ENCODE assay signal across 1 cellular context in the genomic region with DNA sequence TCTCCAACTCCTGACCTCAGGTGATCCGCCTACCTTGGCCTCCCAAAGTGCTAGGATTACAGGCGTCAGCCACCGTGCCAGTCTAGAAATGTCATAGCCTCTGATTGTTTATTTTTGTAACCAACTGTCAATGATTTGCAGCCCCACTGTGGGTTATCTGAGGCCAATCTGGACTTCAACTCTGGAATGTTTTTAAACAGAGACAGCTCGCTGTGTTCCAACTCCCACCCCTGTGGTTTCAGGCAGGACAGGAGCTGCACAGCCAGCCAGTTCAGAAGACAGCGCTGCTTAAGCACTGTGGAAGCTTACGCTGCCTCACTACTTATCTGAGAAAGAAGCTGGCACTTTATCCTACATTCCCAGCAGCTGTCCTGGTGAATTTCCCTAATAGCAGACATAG.
TF ChIP-seq lines count a peak whose summit lies in the region.

No MANE protein-coding gene starts in this region.

TF ChIP-seq in HepG2, 621 proteins besides CTCF, POLR2A, EP300 and RAD21 (continues in another document):
- TF ChIP-seq ZNF382 (CRISPR knock-in tag; IDR thresholded peaks at IDR 0.05; ENCODE audit: borderline replicate concordance) (no peak), ZNF44 (CRISPR knock-in tag; IDR thresholded peaks at IDR 0.05) (no peak), ZBTB38 (CRISPR knock-in tag; IDR thresholded peaks at IDR 0.05) (no peak), FIP1L1 (IDR thresholded peaks at IDR 0.05; ENCODE audit: borderline replicate concordance, insufficient read depth, low read depth, low read length) (no peak), ZNF367 (CRISPR knock-in tag; IDR thresholded peaks at IDR 0.05; ENCODE audit: borderline replicate concordance) (no peak), ATAD3A (CRISPR knock-in tag; IDR thresholded peaks at IDR 0.05) (no peak), MEIS2 (CRISPR knock-in tag; IDR thresholded peaks at IDR 0.05) (0 out of 2 replicates have a peak, but pooled peaks have one; percentile 11), STAT5B (CRISPR knock-in tag; IDR thresholded peaks at IDR 0.05) (no peak), MAF1 (CRISPR knock-in tag; IDR thresholded peaks at IDR 0.05; ENCODE audit: borderline replicate concordance) (no peak), STAG1 (CRISPR knock-in tag; IDR thresholded peaks at IDR 0.05) (0 out of 2 replicates have a peak, but pooled peaks have one; percentile 3), RXRB (CRISPR knock-in tag; IDR thresholded peaks at IDR 0.05; ENCODE audit: borderline replicate concordance) (peak; percentile 56; the same call in 1 of the 2 replicates), NR2F2 (IDR thresholded peaks at IDR 0.05; ENCODE audit: borderline replicate concordance, low read depth) (no peak), ZNF460 (CRISPR knock-in tag; IDR thresholded peaks at IDR 0.05; ENCODE audit: borderline replicate concordance) (peak; percentile 88), CENPT (CRISPR knock-in tag; IDR thresholded peaks at IDR 0.05; ENCODE audit: low read depth) (no peak), SRY (CRISPR knock-in tag; IDR thresholded peaks at IDR 0.05) (no peak), MED1 (CRISPR knock-in tag; IDR thresholded peaks at IDR 0.05) (no peak), PLRG1 (conservative IDR thresholded peaks at IDR 0.05) (no peak), ZNF101 (CRISPR knock-in tag; IDR thresholded peaks at IDR 0.05; ENCODE audit: borderline replicate concordance, low read depth) (no peak), PAF1 (CRISPR knock-in tag; IDR thresholded peaks at IDR 0.05) (no peak), KDM3A (CRISPR knock-in tag; IDR thresholded peaks at IDR 0.05; ENCODE audit: low read depth) (no peak), SMAD1 (CRISPR knock-in tag; IDR thresholded peaks at IDR 0.05; ENCODE audit: borderline replicate concordance, low read depth) (no peak), TOPORS (CRISPR knock-in tag; IDR thresholded peaks at IDR 0.05) (no peak), NR2F6 (IDR thresholded peaks at IDR 0.05) (no peak), NR2F6 (CRISPR knock-in tag; IDR thresholded peaks at IDR 0.05) (0 out of 2 replicates have a peak, but pooled peaks have one; percentile 12), ZNF768 (CRISPR knock-in tag; IDR thresholded peaks at IDR 0.05) (0 out of 2 replicates have a peak, but pooled peaks have one; percentile 55), REL (CRISPR knock-in tag; conservative IDR thresholded peaks at IDR 0.05) (no peak)
- TF ChIP-seq, protein P1, sequence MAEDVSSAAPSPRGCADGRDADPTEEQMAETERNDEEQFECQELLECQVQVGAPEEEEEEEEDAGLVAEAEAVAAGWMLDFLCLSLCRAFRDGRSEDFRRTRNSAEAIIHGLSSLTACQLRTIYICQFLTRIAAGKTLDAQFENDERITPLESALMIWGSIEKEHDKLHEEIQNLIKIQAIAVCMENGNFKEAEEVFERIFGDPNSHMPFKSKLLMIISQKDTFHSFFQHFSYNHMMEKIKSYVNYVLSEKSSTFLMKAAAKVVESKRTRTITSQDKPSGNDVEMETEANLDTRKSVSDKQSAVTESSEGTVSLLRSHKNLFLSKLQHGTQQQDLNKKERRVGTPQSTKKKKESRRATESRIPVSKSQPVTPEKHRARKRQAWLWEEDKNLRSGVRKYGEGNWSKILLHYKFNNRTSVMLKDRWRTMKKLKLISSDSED (CRISPR knock-in tag; IDR thresholded peaks at IDR 0.05), result no peak
- TF ChIP-seq, protein P2, sequence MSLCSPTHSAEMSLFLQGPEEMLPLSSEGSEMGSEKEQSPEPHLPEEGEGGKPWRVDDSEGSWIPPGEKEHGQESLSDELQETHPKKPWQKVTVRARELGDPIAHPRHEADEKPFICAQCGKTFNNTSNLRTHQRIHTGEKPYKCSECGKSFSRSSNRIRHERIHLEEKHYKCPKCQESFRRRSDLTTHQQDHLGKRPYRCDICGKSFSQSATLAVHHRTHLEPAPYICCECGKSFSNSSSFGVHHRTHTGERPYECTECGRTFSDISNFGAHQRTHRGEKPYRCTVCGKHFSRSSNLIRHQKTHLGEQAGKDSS (CRISPR knock-in tag; IDR thresholded peaks at IDR 0.05; ENCODE audit: borderline replicate concordance, low read depth), result no peak
- TF ChIP-seq, protein P3, sequence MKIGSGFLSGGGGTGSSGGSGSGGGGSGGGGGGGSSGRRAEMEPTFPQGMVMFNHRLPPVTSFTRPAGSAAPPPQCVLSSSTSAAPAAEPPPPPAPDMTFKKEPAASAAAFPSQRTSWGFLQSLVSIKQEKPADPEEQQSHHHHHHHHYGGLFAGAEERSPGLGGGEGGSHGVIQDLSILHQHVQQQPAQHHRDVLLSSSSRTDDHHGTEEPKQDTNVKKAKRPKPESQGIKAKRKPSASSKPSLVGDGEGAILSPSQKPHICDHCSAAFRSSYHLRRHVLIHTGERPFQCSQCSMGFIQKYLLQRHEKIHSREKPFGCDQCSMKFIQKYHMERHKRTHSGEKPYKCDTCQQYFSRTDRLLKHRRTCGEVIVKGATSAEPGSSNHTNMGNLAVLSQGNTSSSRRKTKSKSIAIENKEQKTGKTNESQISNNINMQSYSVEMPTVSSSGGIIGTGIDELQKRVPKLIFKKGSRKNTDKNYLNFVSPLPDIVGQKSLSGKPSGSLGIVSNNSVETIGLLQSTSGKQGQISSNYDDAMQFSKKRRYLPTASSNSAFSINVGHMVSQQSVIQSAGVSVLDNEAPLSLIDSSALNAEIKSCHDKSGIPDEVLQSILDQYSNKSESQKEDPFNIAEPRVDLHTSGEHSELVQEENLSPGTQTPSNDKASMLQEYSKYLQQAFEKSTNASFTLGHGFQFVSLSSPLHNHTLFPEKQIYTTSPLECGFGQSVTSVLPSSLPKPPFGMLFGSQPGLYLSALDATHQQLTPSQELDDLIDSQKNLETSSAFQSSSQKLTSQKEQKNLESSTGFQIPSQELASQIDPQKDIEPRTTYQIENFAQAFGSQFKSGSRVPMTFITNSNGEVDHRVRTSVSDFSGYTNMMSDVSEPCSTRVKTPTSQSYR (CRISPR knock-in tag; IDR thresholded peaks at IDR 0.05; ENCODE audit: borderline replicate concordance), result no peak
- TF ChIP-seq, protein P4, sequence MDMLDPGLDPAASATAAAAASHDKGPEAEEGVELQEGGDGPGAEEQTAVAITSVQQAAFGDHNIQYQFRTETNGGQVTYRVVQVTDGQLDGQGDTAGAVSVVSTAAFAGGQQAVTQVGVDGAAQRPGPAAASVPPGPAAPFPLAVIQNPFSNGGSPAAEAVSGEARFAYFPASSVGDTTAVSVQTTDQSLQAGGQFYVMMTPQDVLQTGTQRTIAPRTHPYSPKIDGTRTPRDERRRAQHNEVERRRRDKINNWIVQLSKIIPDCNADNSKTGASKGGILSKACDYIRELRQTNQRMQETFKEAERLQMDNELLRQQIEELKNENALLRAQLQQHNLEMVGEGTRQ (IDR thresholded peaks at IDR 0.05; ENCODE audit: low read depth, low read length), result no peak
- TF ChIP-seq, protein P4 (CRISPR knock-in tag; IDR thresholded peaks at IDR 0.05; ENCODE audit: borderline replicate concordance), result no peak
- TF ChIP-seq, protein P5, sequence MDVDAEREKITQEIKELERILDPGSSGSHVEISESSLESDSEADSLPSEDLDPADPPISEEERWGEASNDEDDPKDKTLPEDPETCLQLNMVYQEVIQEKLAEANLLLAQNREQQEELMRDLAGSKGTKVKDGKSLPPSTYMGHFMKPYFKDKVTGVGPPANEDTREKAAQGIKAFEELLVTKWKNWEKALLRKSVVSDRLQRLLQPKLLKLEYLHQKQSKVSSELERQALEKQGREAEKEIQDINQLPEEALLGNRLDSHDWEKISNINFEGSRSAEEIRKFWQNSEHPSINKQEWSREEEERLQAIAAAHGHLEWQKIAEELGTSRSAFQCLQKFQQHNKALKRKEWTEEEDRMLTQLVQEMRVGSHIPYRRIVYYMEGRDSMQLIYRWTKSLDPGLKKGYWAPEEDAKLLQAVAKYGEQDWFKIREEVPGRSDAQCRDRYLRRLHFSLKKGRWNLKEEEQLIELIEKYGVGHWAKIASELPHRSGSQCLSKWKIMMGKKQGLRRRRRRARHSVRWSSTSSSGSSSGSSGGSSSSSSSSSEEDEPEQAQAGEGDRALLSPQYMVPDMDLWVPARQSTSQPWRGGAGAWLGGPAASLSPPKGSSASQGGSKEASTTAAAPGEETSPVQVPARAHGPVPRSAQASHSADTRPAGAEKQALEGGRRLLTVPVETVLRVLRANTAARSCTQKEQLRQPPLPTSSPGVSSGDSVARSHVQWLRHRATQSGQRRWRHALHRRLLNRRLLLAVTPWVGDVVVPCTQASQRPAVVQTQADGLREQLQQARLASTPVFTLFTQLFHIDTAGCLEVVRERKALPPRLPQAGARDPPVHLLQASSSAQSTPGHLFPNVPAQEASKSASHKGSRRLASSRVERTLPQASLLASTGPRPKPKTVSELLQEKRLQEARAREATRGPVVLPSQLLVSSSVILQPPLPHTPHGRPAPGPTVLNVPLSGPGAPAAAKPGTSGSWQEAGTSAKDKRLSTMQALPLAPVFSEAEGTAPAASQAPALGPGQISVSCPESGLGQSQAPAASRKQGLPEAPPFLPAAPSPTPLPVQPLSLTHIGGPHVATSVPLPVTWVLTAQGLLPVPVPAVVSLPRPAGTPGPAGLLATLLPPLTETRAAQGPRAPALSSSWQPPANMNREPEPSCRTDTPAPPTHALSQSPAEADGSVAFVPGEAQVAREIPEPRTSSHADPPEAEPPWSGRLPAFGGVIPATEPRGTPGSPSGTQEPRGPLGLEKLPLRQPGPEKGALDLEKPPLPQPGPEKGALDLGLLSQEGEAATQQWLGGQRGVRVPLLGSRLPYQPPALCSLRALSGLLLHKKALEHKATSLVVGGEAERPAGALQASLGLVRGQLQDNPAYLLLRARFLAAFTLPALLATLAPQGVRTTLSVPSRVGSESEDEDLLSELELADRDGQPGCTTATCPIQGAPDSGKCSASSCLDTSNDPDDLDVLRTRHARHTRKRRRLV (CRISPR knock-in tag; IDR thresholded peaks at IDR 0.05), result no peak
- TF ChIP-seq, protein P6, sequence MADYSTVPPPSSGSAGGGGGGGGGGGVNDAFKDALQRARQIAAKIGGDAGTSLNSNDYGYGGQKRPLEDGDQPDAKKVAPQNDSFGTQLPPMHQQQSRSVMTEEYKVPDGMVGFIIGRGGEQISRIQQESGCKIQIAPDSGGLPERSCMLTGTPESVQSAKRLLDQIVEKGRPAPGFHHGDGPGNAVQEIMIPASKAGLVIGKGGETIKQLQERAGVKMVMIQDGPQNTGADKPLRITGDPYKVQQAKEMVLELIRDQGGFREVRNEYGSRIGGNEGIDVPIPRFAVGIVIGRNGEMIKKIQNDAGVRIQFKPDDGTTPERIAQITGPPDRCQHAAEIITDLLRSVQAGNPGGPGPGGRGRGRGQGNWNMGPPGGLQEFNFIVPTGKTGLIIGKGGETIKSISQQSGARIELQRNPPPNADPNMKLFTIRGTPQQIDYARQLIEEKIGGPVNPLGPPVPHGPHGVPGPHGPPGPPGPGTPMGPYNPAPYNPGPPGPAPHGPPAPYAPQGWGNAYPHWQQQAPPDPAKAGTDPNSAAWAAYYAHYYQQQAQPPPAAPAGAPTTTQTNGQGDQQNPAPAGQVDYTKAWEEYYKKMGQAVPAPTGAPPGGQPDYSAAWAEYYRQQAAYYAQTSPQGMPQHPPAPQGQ (CRISPR knock-in tag; IDR thresholded peaks at IDR 0.05; ENCODE audit: borderline replicate concordance), result no peak
- TF ChIP-seq, protein P7, sequence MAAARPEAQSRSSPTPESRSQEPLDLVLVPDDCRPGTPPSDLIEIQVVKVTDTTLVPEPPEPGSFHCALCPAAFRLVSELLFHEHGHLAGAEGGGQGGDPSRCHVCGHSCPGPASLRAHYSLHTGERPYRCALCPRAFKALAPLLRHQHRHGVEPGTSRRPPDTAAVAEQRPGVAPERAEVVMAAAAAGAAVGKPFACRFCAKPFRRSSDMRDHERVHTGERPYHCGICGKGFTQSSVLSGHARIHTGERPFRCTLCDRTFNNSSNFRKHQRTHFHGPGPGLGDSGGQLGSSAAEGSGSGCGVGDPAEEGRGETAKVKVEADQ (CRISPR knock-in tag; IDR thresholded peaks at IDR 0.05; ENCODE audit: borderline replicate concordance), result no peak
- TF ChIP-seq, protein P8, sequence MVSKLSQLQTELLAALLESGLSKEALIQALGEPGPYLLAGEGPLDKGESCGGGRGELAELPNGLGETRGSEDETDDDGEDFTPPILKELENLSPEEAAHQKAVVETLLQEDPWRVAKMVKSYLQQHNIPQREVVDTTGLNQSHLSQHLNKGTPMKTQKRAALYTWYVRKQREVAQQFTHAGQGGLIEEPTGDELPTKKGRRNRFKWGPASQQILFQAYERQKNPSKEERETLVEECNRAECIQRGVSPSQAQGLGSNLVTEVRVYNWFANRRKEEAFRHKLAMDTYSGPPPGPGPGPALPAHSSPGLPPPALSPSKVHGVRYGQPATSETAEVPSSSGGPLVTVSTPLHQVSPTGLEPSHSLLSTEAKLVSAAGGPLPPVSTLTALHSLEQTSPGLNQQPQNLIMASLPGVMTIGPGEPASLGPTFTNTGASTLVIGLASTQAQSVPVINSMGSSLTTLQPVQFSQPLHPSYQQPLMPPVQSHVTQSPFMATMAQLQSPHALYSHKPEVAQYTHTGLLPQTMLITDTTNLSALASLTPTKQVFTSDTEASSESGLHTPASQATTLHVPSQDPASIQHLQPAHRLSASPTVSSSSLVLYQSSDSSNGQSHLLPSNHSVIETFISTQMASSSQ (IDR thresholded peaks at IDR 0.05; ENCODE audit: low read depth), result no peak
- TF ChIP-seq, protein P8 (CRISPR knock-in tag; IDR thresholded peaks at IDR 0.05; ENCODE audit: borderline replicate concordance), result no peak
- TF ChIP-seq, protein P9, sequence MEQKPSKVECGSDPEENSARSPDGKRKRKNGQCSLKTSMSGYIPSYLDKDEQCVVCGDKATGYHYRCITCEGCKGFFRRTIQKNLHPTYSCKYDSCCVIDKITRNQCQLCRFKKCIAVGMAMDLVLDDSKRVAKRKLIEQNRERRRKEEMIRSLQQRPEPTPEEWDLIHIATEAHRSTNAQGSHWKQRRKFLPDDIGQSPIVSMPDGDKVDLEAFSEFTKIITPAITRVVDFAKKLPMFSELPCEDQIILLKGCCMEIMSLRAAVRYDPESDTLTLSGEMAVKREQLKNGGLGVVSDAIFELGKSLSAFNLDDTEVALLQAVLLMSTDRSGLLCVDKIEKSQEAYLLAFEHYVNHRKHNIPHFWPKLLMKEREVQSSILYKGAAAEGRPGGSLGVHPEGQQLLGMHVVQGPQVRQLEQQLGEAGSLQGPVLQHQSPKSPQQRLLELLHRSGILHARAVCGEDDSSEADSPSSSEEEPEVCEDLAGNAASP (CRISPR knock-in tag; IDR thresholded peaks at IDR 0.05; ENCODE audit: borderline replicate concordance), result peak; percentile 92
